8 cellular contexts compared by ENCODE assay signal in the genomic region with DNA sequence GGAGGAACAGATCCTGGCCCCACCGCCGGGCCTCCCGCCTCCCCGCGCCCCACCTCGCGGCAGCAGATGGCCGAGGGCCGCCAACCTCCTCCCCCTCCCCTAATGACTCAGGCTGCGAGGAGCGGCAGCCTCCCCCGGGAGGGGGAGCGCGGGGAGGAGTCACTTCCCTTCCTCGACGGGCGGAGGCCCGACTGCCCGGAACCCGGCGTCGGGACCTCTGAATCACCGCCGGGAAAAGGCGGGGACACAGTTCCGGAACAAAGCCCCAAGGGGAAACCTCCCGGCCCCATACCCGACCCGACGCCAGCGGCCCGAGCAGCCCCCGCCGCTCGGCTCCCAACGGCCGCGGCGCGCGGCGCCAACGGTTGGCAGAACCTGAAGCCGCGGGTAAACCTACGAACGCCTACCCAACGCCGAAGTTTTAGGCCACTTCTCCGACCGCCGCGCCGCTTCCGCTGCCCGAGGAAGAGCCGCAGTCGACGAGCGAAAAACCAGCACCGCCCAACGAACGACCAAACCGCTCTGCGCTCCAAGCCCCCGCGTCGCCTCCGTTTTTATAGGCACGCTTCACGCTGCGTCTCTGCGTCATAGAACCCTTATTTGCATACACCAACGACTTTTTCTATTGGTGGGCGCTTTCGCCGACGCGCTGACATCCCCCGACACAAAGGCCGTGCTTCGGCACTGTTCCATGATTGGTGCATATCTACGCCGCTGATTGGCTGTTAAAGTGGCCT. TPM values are rescaled to one million over a fixed set of nuclear protein-coding genes. Genes with fewer than 3 reads are reported as not detected.
DNase-seq lines count a peak whose midpoint lies in the region; ATAC-seq, FAIRE-seq and TF ChIP-seq lines count a peak whose summit lies in the region.

No MANE protein-coding gene starts in this region.

- no peaks in the 10 kb centered on the region for H3K9me3 ChIP-seq in astrocyte (ENCODE audit: insufficient read depth, low read depth, low read length)

- no peaks in the 10 kb centered on the region for H3K9me3 Mint-ChIP-seq in astrocyte (ENCODE audit: unreplicated experiment)

- peak; percentile 72 for FAIRE-seq in astrocyte (lab: Jason Lieb, UNC)

- no peaks in the 10 kb centered on the region for H3K27me3 ChIP-seq in astrocyte (ENCODE audit: insufficient read depth, low read length)

- peak overlapping the region; percentile 90 for H3K4me2 ChIP-seq in astrocyte (ENCODE audit: low read length)

- peak overlapping the region; percentile 97 for H3K9ac ChIP-seq in astrocyte (ENCODE audit: low read length)

- peaks cover 27% of the 10 kb centered on the region for H3K4me1 ChIP-seq in astrocyte (ENCODE audit: insufficient read depth, low read length)

- no peak for TF ChIP-seq CTCF in astrocyte (IDR thresholded peaks at IDR 0.05; ENCODE audit: insufficient read depth, low read depth, low read length)

- H3K4me3 Mint-ChIP-seq in astrocyte (ENCODE audit: unreplicated experiment), result peak overlapping the region; percentile 96

- no peak overlapping the region for H2AFZ ChIP-seq in astrocyte (ENCODE audit: low read depth, low read length)

- peaks cover 34% of the 10 kb centered on the region for H3K79me2 ChIP-seq in astrocyte (ENCODE audit: insufficient read depth, low read length)

- H3K4me3 ChIP-seq in astrocyte (ENCODE audit: insufficient read depth, low read depth, low read length), result peak overlapping the region; percentile 97

- peaks cover 47% of the 10 kb centered on the region for H4K20me1 ChIP-seq in astrocyte (ENCODE audit: insufficient read depth, low read length)

- H3K27ac Mint-ChIP-seq in astrocyte (ENCODE audit: unreplicated experiment), result peak overlapping the region; percentile 99

- H3K27me3 Mint-ChIP-seq in astrocyte (ENCODE audit: low read depth, unreplicated experiment), result no peaks in the 10 kb centered on the region

- peak overlapping the region; percentile 98 for H3K27ac ChIP-seq in astrocyte (ENCODE audit: low read depth, low read length)

- peaks cover 24% of the 10 kb centered on the region for H3K36me3 Mint-ChIP-seq in astrocyte (ENCODE audit: low read depth, unreplicated experiment)

- H3K36me3 ChIP-seq in astrocyte (ENCODE audit: insufficient read depth, low read length), result peaks cover 23% of the 10 kb centered on the region

- peak; percentile 58 for ATAC-seq in GM18505 (IDR thresholded peaks at IDR 0.05; ENCODE audit: unreplicated experiment)
- ATAC-seq in HG02970 (IDR thresholded peaks at IDR 0.05; ENCODE audit: low FRiP score, unreplicated experiment), result peak; percentile 61

- peak; percentile 100 for TF ChIP-seq POLR2A in GM18505 (IDR thresholded peaks at IDR 0.05; ENCODE audit: borderline replicate concordance, extremely low read depth, insufficient read depth, insufficient read length)

- H3K4me1 Mint-ChIP-seq in astrocyte (ENCODE audit: low read depth, unreplicated experiment), result peaks cover 17% of the 10 kb centered on the region

- peak; percentile 96 for DNase-seq in NCI-H187 treated with DMSO at 0.1 percent for 48 hours (lab: John Stamatoyannopoulos, UW)
- DNase-seq in T-helper 22 cell (ENCODE audit: low read depth), result peak; percentile 92
- peak; percentile 99 for DNase-seq in astrocyte (ENCODE audit: low read depth)
- peak; percentile 99 for DNase-seq in hepatic stellate cell (ENCODE audit: low spot score)
- DNase-seq in renal cortical epithelial cell (ENCODE audit: low read depth), result peak; percentile 99
- DNase-seq in cortex of kidney (lab: John Stamatoyannopoulos, UW), result no peak

RNA-seq across cellular contexts. Expression of a gene that starts 5.2 kb away (rescaled TPM):
- total RNA-seq in astrocyte (14.9 and 16.7 TPM in 2 replicates), renal cortical epithelial cell (6.6 and 17.2 TPM in 2 replicates)

RNA-seq across cellular contexts. Expression of a gene that starts 14.4 kb away (rescaled TPM):
- total RNA-seq in astrocyte (22.6 and 31.1 TPM in 2 replicates), renal cortical epithelial cell (16.6 and 51.2 TPM in 2 replicates)

RNA-seq across cellular contexts. Expression of a gene that starts 58.2 kb away (rescaled TPM):
- total RNA-seq in astrocyte (2.1 and 6.6 TPM in 2 replicates), renal cortical epithelial cell (76.9 and 82.5 TPM in 2 replicates)

Comparison
In these comparisons a context has a peak if more than half of its experiments do, and no peak if none do; other contexts are left out.
1. RNA of a gene that starts 58.2 kb away (total RNA-seq): 76.9 to 82.5 TPM in renal cortical epithelial cell; 2.1 to 6.6 TPM in astrocyte; every median in the first group is over 10 times any median in the second.